8 cellular contexts compared by ENCODE assay signal in the genomic region with DNA sequence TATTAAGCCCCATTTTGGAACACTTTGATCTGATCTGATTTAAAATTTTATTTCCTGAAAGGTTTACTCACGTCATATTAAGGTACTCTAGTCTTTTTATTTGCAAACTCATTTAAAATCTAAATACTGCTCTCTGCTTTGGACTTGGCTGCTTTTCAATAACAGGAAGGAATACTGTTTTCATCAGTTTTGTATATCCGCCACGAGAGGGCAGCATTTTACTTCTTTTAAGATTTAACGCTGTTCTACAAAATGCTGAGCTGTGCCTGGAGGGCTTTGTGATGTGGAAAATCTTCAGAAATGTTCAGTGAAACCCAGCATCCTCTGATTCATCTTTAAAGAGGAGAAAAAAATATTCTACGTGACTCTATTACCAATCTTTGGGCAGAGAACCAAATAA. TPM values are rescaled to one million over a fixed set of nuclear protein-coding genes. Genes with fewer than 3 reads are reported as not detected.
DNase-seq lines count a peak whose midpoint lies in the region; ATAC-seq and TF ChIP-seq lines count a peak whose summit lies in the region.

No MANE protein-coding gene starts in this region.

- no peaks in the 10 kb centered on the region for H3K27me3 ChIP-seq in colonic mucosa
- H3K27me3 ChIP-seq in mesenchymal stem cell (ENCODE audit: control insufficient read depth in 1 of 2, insufficient read depth in 1 of 2, low read length in 2 of 2): no peaks in the 10 kb centered on the region
- no peaks in the 10 kb centered on the region for H3K27me3 ChIP-seq in transverse colon

- in situ Hi-C loops in transverse colon (cut with MboI; ENCODE audit: low pct_ligation_motif_present in 1 of 4, low pct_unique_long_range_greater_than_20kb in 1 of 4, low sequenced_read_pairs in 3 of 4): no loop called here

- intact Hi-C loops in colonic mucosa (cut with DNase I): loop anchor here (10.0 kb wide), 1 partner anchor 302 kb away; no protein-coding TSS in a partner anchor
- intact Hi-C loops in transverse colon (cut with DNase I; ENCODE audit: low total_unique reads): no loop called here

- POLR2A ChIA-PET in AG04449 (lab: Yijun Ruan, JAX): no interaction called here

- H4K91ac ChIP-seq in mesenchymal stem cell (ENCODE audit: low read length): no peak overlapping the region

- TF ChIP-seq POLR2A in transverse colon (IDR thresholded peaks at IDR 0.05): no peak

- no peak overlapping the region for H2AFZ ChIP-seq in mesenchymal stem cell (ENCODE audit: low read depth, low read length)

- H2BK5ac ChIP-seq in mesenchymal stem cell (ENCODE audit: low read depth, low read length, poor library complexity, severe bottlenecking): no peak overlapping the region

- CTCF ChIA-PET in AG04449 (lab: Yijun Ruan, JAX): interaction anchor here (0.6 to 4.3 kb wide), 22 partner anchors 9 to 881 kb away, joined by 3 to 77 read pairs (median 4); a partner anchor contains a TSS

- DNase-seq in AG04449 (ENCODE audit: low read depth, low spot score) (peak; percentile 75), NCI-H1105 (lab: John Stamatoyannopoulos, UW) (peak; percentile 75), SW480 (ENCODE audit: low spot score) (peak; percentile 61), colonic mucosa (peak; percentile 55), mesenchymal stem cell (peak; percentile 80), transverse colon (peak; percentile 52)

- H3K4me3 ChIP-seq in AG04449 (ENCODE audit: low read depth, low read length): no peak overlapping the region
- H3K4me3 ChIP-seq in colonic mucosa: no peak overlapping the region
- no peak overlapping the region for H3K4me3 ChIP-seq in mesenchymal stem cell (ENCODE audit: insufficient read depth in 1 of 2, low read depth in 1 of 2, low read length in 2 of 2)
- no peak overlapping the region for H3K4me3 ChIP-seq in transverse colon

- H2BK12ac ChIP-seq in mesenchymal stem cell (ENCODE audit: low read length in 2 of 2): no peak overlapping the region

- TF ChIP-seq CTCF in AG04449 (IDR thresholded peaks at IDR 0.05; ENCODE audit: insufficient read depth, low read length, missing control alignments) (peak; percentile 19), GM12873 (IDR thresholded peaks at IDR 0.05; ENCODE audit: insufficient read depth, low read depth, low read length, missing control alignments) (peak; percentile 34), colonic mucosa (IDR thresholded peaks at IDR 0.05) (peak; percentile 59), transverse colon (IDR thresholded peaks at IDR 0.05) (peak in 4 of 5 experiments; percentile 44 to 56 (median 51))

- no peak overlapping the region for H2BK15ac ChIP-seq in mesenchymal stem cell (ENCODE audit: low read depth, poor library complexity, severe bottlenecking)

- no peak overlapping the region for H4K8ac ChIP-seq in mesenchymal stem cell (ENCODE audit: low read length)

- no peak overlapping the region for H3K4ac ChIP-seq in mesenchymal stem cell (ENCODE audit: low read depth in 1 of 2, low read length in 2 of 2)

- H3K36me3 ChIP-seq in colonic mucosa: no peaks in the 10 kb centered on the region
- no peaks in the 10 kb centered on the region for H3K36me3 ChIP-seq in mesenchymal stem cell (ENCODE audit: control insufficient read depth in 1 of 2, insufficient read depth in 2 of 2, low read depth in 1 of 2, low read length in 2 of 2)
- H3K36me3 ChIP-seq in transverse colon: no peaks in the 10 kb centered on the region

- H3K9ac ChIP-seq in colonic mucosa (ENCODE audit: low read depth in 2 of 2, low read length in 2 of 2) (no peak overlapping the region), mesenchymal stem cell (ENCODE audit: low read length) (peak overlapping the region; percentile 83)

- no peaks in the 10 kb centered on the region for H3K79me1 ChIP-seq in mesenchymal stem cell (replicated peaks; ENCODE audit: low read length, poor library complexity, severe bottlenecking)

- H3K4me1 ChIP-seq in colonic mucosa (no peaks in the 10 kb centered on the region), mesenchymal stem cell (ENCODE audit: control insufficient read depth, insufficient read depth, low read depth, low read length) (peaks cover 1% of the 10 kb centered on the region), transverse colon (peaks cover 3 to 11% (median 5%) of the 10 kb centered on the region in 4 donors)

- H3K27ac ChIP-seq in colonic mucosa (no peak overlapping the region), mesenchymal stem cell (ENCODE audit: low read length, poor library complexity, severe bottlenecking) (no peak overlapping the region), transverse colon (peak overlapping the region in 1 of 4 donors; percentile 40)

- no peak for TF ChIP-seq EP300 in transverse colon (IDR thresholded peaks at IDR 0.05; ENCODE audit: low read depth)

- H3K9me3 ChIP-seq in colonic mucosa (no peaks in the 10 kb centered on the region), mesenchymal stem cell (ENCODE audit: control insufficient read depth, low read length) (no peaks in the 10 kb centered on the region), transverse colon (no peaks in the 10 kb centered on the region)

- peak; percentile 72 for ATAC-seq in HG02678 (IDR thresholded peaks at IDR 0.05; ENCODE audit: unreplicated experiment)

- H3K23ac ChIP-seq in mesenchymal stem cell (ENCODE audit: low read length in 2 of 2): no peak overlapping the region

- no peak overlapping the region for H2BK120ac ChIP-seq in mesenchymal stem cell (ENCODE audit: low read depth, low read length)

- H3K18ac ChIP-seq in mesenchymal stem cell (ENCODE audit: low read depth in 1 of 2, low read length in 2 of 2): no peak overlapping the region

- H2AK5ac ChIP-seq in mesenchymal stem cell (ENCODE audit: low read length, severe bottlenecking): no peak overlapping the region

- no peak overlapping the region for H3K4me2 ChIP-seq in mesenchymal stem cell (ENCODE audit: low read length, poor library complexity, severe bottlenecking)

- WGBS in mesenchymal stem cell: 0% methylated on average over 3 of the region's 5 CpGs
- WGBS in transverse colon (ENCODE audit: low coverage in 1 of 2), 2 donors: 1 to 2% methylated on average over 5 of the region's 5 CpGs

- no peak overlapping the region for H3K14ac ChIP-seq in mesenchymal stem cell (ENCODE audit: low read length in 2 of 2)

RNA-seq across cellular contexts. Expression of a gene that starts 37.5 kb away (rescaled TPM):
- 1 to 10 TPM; 1.5 to 3.0 TPM for total RNA-seq in colonic mucosa
- polyA plus RNA-seq in mesenchymal stem cell (2013, experiment 1 of 2): not detected
- not detected for polyA plus RNA-seq in mesenchymal stem cell (2013, experiment 2 of 2)
- 10 to 100 TPM in 1 of 4 donors, 1 to 10 TPM in 2, not detected in 1; 2.4 to 12.0 (median 3.3) TPM for total RNA-seq in transverse colon
